1 cellular context compared by ENCODE assay signal in genomic region chr7:55081067-55081853, GRCh38.
TF ChIP-seq lines count a peak whose summit lies in the region.

No MANE protein-coding gene starts in this region.

TF ChIP-seq in H1, 55 proteins besides CTCF, POLR2A, EP300 and RAD21 (continued from another document):
- TF ChIP-seq, protein P1, sequence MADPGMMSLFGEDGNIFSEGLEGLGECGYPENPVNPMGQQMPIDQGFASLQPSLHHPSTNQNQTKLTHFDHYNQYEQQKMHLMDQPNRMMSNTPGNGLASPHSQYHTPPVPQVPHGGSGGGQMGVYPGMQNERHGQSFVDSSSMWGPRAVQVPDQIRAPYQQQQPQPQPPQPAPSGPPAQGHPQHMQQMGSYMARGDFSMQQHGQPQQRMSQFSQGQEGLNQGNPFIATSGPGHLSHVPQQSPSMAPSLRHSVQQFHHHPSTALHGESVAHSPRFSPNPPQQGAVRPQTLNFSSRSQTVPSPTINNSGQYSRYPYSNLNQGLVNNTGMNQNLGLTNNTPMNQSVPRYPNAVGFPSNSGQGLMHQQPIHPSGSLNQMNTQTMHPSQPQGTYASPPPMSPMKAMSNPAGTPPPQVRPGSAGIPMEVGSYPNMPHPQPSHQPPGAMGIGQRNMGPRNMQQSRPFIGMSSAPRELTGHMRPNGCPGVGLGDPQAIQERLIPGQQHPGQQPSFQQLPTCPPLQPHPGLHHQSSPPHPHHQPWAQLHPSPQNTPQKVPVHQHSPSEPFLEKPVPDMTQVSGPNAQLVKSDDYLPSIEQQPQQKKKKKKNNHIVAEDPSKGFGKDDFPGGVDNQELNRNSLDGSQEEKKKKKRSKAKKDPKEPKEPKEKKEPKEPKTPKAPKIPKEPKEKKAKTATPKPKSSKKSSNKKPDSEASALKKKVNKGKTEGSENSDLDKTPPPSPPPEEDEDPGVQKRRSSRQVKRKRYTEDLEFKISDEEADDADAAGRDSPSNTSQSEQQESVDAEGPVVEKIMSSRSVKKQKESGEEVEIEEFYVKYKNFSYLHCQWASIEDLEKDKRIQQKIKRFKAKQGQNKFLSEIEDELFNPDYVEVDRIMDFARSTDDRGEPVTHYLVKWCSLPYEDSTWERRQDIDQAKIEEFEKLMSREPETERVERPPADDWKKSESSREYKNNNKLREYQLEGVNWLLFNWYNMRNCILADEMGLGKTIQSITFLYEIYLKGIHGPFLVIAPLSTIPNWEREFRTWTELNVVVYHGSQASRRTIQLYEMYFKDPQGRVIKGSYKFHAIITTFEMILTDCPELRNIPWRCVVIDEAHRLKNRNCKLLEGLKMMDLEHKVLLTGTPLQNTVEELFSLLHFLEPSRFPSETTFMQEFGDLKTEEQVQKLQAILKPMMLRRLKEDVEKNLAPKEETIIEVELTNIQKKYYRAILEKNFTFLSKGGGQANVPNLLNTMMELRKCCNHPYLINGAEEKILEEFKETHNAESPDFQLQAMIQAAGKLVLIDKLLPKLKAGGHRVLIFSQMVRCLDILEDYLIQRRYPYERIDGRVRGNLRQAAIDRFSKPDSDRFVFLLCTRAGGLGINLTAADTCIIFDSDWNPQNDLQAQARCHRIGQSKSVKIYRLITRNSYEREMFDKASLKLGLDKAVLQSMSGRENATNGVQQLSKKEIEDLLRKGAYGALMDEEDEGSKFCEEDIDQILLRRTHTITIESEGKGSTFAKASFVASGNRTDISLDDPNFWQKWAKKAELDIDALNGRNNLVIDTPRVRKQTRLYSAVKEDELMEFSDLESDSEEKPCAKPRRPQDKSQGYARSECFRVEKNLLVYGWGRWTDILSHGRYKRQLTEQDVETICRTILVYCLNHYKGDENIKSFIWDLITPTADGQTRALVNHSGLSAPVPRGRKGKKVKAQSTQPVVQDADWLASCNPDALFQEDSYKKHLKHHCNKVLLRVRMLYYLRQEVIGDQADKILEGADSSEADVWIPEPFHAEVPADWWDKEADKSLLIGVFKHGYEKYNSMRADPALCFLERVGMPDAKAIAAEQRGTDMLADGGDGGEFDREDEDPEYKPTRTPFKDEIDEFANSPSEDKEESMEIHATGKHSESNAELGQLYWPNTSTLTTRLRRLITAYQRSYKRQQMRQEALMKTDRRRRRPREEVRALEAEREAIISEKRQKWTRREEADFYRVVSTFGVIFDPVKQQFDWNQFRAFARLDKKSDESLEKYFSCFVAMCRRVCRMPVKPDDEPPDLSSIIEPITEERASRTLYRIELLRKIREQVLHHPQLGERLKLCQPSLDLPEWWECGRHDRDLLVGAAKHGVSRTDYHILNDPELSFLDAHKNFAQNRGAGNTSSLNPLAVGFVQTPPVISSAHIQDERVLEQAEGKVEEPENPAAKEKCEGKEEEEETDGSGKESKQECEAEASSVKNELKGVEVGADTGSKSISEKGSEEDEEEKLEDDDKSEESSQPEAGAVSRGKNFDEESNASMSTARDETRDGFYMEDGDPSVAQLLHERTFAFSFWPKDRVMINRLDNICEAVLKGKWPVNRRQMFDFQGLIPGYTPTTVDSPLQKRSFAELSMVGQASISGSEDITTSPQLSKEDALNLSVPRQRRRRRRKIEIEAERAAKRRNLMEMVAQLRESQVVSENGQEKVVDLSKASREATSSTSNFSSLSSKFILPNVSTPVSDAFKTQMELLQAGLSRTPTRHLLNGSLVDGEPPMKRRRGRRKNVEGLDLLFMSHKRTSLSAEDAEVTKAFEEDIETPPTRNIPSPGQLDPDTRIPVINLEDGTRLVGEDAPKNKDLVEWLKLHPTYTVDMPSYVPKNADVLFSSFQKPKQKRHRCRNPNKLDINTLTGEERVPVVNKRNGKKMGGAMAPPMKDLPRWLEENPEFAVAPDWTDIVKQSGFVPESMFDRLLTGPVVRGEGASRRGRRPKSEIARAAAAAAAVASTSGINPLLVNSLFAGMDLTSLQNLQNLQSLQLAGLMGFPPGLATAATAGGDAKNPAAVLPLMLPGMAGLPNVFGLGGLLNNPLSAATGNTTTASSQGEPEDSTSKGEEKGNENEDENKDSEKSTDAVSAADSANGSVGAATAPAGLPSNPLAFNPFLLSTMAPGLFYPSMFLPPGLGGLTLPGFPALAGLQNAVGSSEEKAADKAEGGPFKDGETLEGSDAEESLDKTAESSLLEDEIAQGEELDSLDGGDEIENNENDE (IDR thresholded peaks at IDR 0.05; ENCODE audit: insufficient replicate concordance, low read length): no peak
- TF ChIP-seq EZH2 (IDR thresholded peaks at IDR 0.05; ENCODE audit: low read depth, low read length, severe bottlenecking): no peak
